17 cellular contexts compared by ENCODE assay signal in the genomic region with DNA sequence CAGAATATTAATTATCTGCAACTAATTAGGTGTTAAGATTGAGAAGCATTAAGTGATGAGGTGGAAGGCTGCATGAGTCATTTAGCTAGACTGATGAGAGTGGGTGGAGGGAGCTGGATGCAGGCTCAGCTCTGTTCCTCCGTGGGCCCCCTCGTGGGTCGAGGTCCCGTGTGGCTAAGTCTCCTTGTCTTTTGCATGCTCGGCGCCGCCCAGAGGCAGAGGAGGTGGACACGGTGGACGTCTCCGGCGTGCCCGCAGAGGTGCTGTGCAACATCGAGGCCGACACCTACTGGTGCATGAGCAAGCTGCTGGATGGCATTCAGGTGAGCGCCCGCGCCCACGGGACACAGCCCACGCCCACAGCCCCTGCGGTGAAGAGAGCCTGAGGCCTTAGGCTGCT.
A peak's percentile ranks its signal among the peaks of the same experiment; 100 is the strongest.
DNase-seq lines count a peak whose midpoint lies in the region; ATAC-seq, FAIRE-seq and TF ChIP-seq lines count a peak whose summit lies in the region.
"Had no signal": no experiment of that assay in that cellular context is flagged by ENCODE, and none has a peak within 500 bp of the region (broad histone marks: within the 10 kb centered on the region; RNA-seq: fewer than 3 reads in every experiment).

No MANE protein-coding gene starts in this region.

- H3K4me1 Mint-ChIP-seq in activated naive CD4-positive, alpha-beta T cell treated with anti-CD3 and anti-CD28 coated beads for 36 hours (ENCODE audit: low read depth) = peaks cover 13% of the 10 kb centered on the region

- TF ChIP-seq RAD21 in IMR-90 (IDR thresholded peaks at IDR 0.05; ENCODE audit: low read length) = no peak

- peak overlapping the region; percentile 42 for H2AK9ac ChIP-seq in IMR-90 (replicated peaks; ENCODE audit: low read depth, low read length, poor library complexity)

- H2BK120ac ChIP-seq in IMR-90 (ENCODE audit: low read depth, low read length) (no peak overlapping the region), trophoblast cell (ENCODE audit: insufficient read depth, low read length, poor library complexity) (no peak overlapping the region)

- H2BK20ac ChIP-seq in IMR-90 (ENCODE audit: low read depth, low read length) = no peak overlapping the region

- no peak overlapping the region for H3K18ac ChIP-seq in IMR-90 (ENCODE audit: low read depth, low read length)
- no peak overlapping the region for H3K18ac ChIP-seq in trophoblast cell (ENCODE audit: low read length)

- H3K14ac ChIP-seq in IMR-90 (replicated peaks; ENCODE audit: low read depth, low read length) (no peak overlapping the region), trophoblast cell (ENCODE audit: low read length) (no peak overlapping the region)

- intact Hi-C loops in IMR-90 (cut with micrococcal nuclease) = no loop called here
- intact Hi-C loops in upper lobe of right lung (cut with DNase I) = no loop called here
- intact Hi-C loops in activated naive CD4-positive, alpha-beta T cell treated with anti-CD3 and anti-CD28 coated beads for 36 hours (cut with micrococcal nuclease) = no loop called here

- 86% methylated on average over 19 of the region's 20 CpGs; no CpG with 5 or more reads in 1 of the 2 experiments for WGBS in IMR-90 (ENCODE audit: extremely low coverage in 2 of 2, insufficient read length in 1 of 2), 2 experiments
- WGBS in trophoblast cell (ENCODE audit: extremely low coverage, insufficient coverage, insufficient read length) = no CpG with 5 or more reads among the region's 20 CpGs

- H3K56ac ChIP-seq in IMR-90 (ENCODE audit: extremely low read depth, insufficient read depth, low read length) = no peak overlapping the region

- H4K12ac ChIP-seq in trophoblast cell (ENCODE audit: low read depth, low read length) = no peak overlapping the region

- H3K36me3 ChIP-seq in H7 (replicated peaks; ENCODE audit: control insufficient read depth, insufficient read depth, low read length) (no peaks in the 10 kb centered on the region), IMR-90 (ENCODE audit: control insufficient read depth, insufficient read depth, low read length) (peaks cover 15% of the 10 kb centered on the region), upper lobe of right lung (peaks cover 8% of the 10 kb centered on the region), trophoblast cell (ENCODE audit: control insufficient read depth in 1 of 2, insufficient read depth in 2 of 2, low read length in 2 of 2) (peaks cover 0 to 12% of the 10 kb centered on the region in 2 experiments)
- H3K36me3 ChIP-seq: HAP-1 had no signal

- peaks cover 3 to 24% of the 10 kb centered on the region in 2 experiments; a peak in 3 of 4 replicates for H3K79me1 ChIP-seq in IMR-90 (ENCODE audit: low read depth in 1 of 2, low read length in 2 of 2)
- no peaks in the 10 kb centered on the region for H3K79me1 ChIP-seq in trophoblast cell (ENCODE audit: low read length)

- POLR2A ChIA-PET in IMR-90 (lab: Charles Lee; ENCODE audit: unreplicated experiment) = no interaction called here

- no peak for FAIRE-seq in GM12892 (lab: Jason Lieb, UNC)
- FAIRE-seq: GM12878, K562 had no signal

- H3K23ac ChIP-seq in IMR-90 (ENCODE audit: low read depth, low read length) (no peak overlapping the region), trophoblast cell (ENCODE audit: low read length) (no peak overlapping the region)

- no peak overlapping the region for H2BK12ac ChIP-seq in trophoblast cell (ENCODE audit: low read length)

- no peak overlapping the region for H4K5ac ChIP-seq in IMR-90 (ENCODE audit: low read depth, low read length)

- no peak overlapping the region for H2AK5ac ChIP-seq in IMR-90 (ENCODE audit: low read depth, low read length)
- no peak overlapping the region for H2AK5ac ChIP-seq in trophoblast cell (ENCODE audit: low read length)

- dilution Hi-C loops in IMR-90 (cut with HindIII; ENCODE audit: low sequenced_read_pairs, unreplicated experiment) = no loop called here

- no peak overlapping the region for H3K27ac Mint-ChIP-seq in activated naive CD4-positive, alpha-beta T cell treated with anti-CD3 and anti-CD28 coated beads for 36 hours
- H3K27ac Mint-ChIP-seq: CD4-positive, alpha-beta T cell had no signal

- no peak overlapping the region for H3K4ac ChIP-seq in IMR-90 (ENCODE audit: low read depth, low read length)
- no peak overlapping the region for H3K4ac ChIP-seq in trophoblast cell (ENCODE audit: low read depth, low read length)

- H3K4me2 ChIP-seq in IMR-90 (ENCODE audit: low read depth, low read length) (no peak overlapping the region), trophoblast cell (ENCODE audit: low read length) (no peak overlapping the region)
- H3K4me2 ChIP-seq: BLaER1 treated with 17β-estradiol and CSF1 and Interleukin-3, amounts not matched to agents 10 nM and 100 nM had no signal

- H2AFZ ChIP-seq in IMR-90 (replicated peaks; ENCODE audit: low read length, poor library complexity) = no peak overlapping the region
- no peak overlapping the region for H2AFZ ChIP-seq in trophoblast cell (ENCODE audit: insufficient read depth, low read length, poor library complexity)

- no peaks in the 10 kb centered on the region for H3K27me3 ChIP-seq in H7 (ENCODE audit: control insufficient read depth, insufficient read depth, low read length)
- no peaks in the 10 kb centered on the region for H3K27me3 ChIP-seq in IMR-90 (ENCODE audit: control insufficient read depth, insufficient read depth, low read length)
- H3K27me3 ChIP-seq in upper lobe of right lung = no peaks in the 10 kb centered on the region
- no peaks in the 10 kb centered on the region for H3K27me3 ChIP-seq in trophoblast cell (ENCODE audit: insufficient read depth, low read length)
- H3K27me3 ChIP-seq: BLaER1 treated with 17β-estradiol and CSF1 and Interleukin-3, amounts not matched to agents 10 nM and 100 nM had no signal

- no peak overlapping the region for H2BK15ac ChIP-seq in IMR-90 (ENCODE audit: low read depth, low read length)

- H3K27ac ChIP-seq in IMR-90 (ENCODE audit: insufficient read depth, low read length) (no peak overlapping the region), upper lobe of right lung (no peak overlapping the region), trophoblast cell (ENCODE audit: low read depth, low read length) (no peak overlapping the region)
- H3K27ac ChIP-seq: BLaER1 treated with 17β-estradiol and CSF1 and Interleukin-3, amounts not matched to agents 10 nM and 100 nM; HL-60 had no signal

- CTCF ChIA-PET in IMR-90 (lab: Yijun Ruan, JAX) = no interaction called here
- CTCF ChIA-PET in activated naive CD4-positive, alpha-beta T cell treated with anti-CD3 and anti-CD28 coated beads for 36 hours (lab: Charles Lee) = no interaction called here

- H3K36me3 Mint-ChIP-seq in activated naive CD4-positive, alpha-beta T cell treated with anti-CD3 and anti-CD28 coated beads for 36 hours (ENCODE audit: low read depth) = peaks cover 9% of the 10 kb centered on the region

- H4K20me1 ChIP-seq in IMR-90 (ENCODE audit: insufficient read depth, low read length) = peaks cover 7% of the 10 kb centered on the region

- H3K4me3 Mint-ChIP-seq in activated naive CD4-positive, alpha-beta T cell treated with anti-CD3 and anti-CD28 coated beads for 36 hours = no peak overlapping the region
- H3K4me3 Mint-ChIP-seq: CD4-positive, alpha-beta T cell had no signal

- DNase-seq in H7 (peak; percentile 53), IMR-90 (no peak), mesenteric fat pad (ENCODE audit: low spot score) (peak; percentile 79), upper lobe of right lung (peak; percentile 59), trophoblast cell (no peak), GM12892 (ENCODE audit: insufficient read length) (no peak)
- DNase-seq in activated naive CD4-positive, alpha-beta T cell treated with anti-CD3 and anti-CD28 coated beads for 36 hours = no peak
- DNase-seq: ACHN; Calu3; CD4-positive, alpha-beta T cell; DMS79; GOT3 had no signal

- in situ Hi-C loops in IMR-90 (cut with MboI; ENCODE audit: low sequenced_read_pairs) = no loop called here

- no peaks in the 10 kb centered on the region for H3K79me2 ChIP-seq in trophoblast cell (ENCODE audit: control insufficient read depth, insufficient read depth, low read length, poor library complexity)

- no peaks in the 10 kb centered on the region for H3K9me3 Mint-ChIP-seq in activated naive CD4-positive, alpha-beta T cell treated with anti-CD3 and anti-CD28 coated beads for 36 hours
- H3K9me3 Mint-ChIP-seq: CD4-positive, alpha-beta T cell had no signal

- H4K8ac ChIP-seq in IMR-90 (ENCODE audit: low read depth in 2 of 2, low read length in 2 of 2) (no peak overlapping the region), trophoblast cell (ENCODE audit: low read depth, low read length) (no peak overlapping the region)

- BruUV-seq in IMR-90 (replicated peaks; lab: Mats Ljungman, UMichigan) = no TSS peak

- TF ChIP-seq CTCF in IMR-90 (conservative IDR thresholded peaks at IDR 0.05; ENCODE audit: low read depth, low read length) (no peak), upper lobe of right lung (IDR thresholded peaks at IDR 0.05) (no peak)

- H3K4me3 ChIP-seq in H7 (ENCODE audit: insufficient read depth, low read depth, low read length) = no peak overlapping the region
- H3K4me3 ChIP-seq in IMR-90 (ENCODE audit: insufficient read depth, low read depth, low read length) = no peak overlapping the region
- no peak overlapping the region for H3K4me3 ChIP-seq in upper lobe of right lung
- no peak overlapping the region for H3K4me3 ChIP-seq in trophoblast cell (ENCODE audit: low read depth, low read length)
- H3K4me3 ChIP-seq: BLaER1 treated with 17β-estradiol and CSF1 and Interleukin-3, amounts not matched to agents 10 nM and 100 nM; GM12878; HAP-1; K562 had no signal

- H2BK5ac ChIP-seq in IMR-90 (ENCODE audit: low read depth, low read length, poor library complexity, severe bottlenecking) (no peak overlapping the region), trophoblast cell (ENCODE audit: low read depth, low read length, poor library complexity) (no peak overlapping the region)

- TF ChIP-seq POLR2A in IMR-90 (IDR thresholded peaks at IDR 0.05; ENCODE audit: low read depth, low read length) (no peak), GM12892 (IDR thresholded peaks at IDR 0.05; ENCODE audit: low read depth, low read length) (no peak)

- no peaks in the 10 kb centered on the region for H3K27me3 Mint-ChIP-seq in activated naive CD4-positive, alpha-beta T cell treated with anti-CD3 and anti-CD28 coated beads for 36 hours (ENCODE audit: low read depth)
- H3K27me3 Mint-ChIP-seq: CD4-positive, alpha-beta T cell had no signal

- H4K91ac ChIP-seq in IMR-90 (ENCODE audit: insufficient read depth, low read depth, low read length) = no peak overlapping the region
- H4K91ac ChIP-seq in trophoblast cell (ENCODE audit: low read depth, low read length) = no peak overlapping the region

- H3K9ac ChIP-seq in IMR-90 (ENCODE audit: low read depth, low read length) (no peak overlapping the region), trophoblast cell (ENCODE audit: low read length) (no peak overlapping the region)
- H3K9ac ChIP-seq: BLaER1 treated with 17β-estradiol and CSF1 and Interleukin-3, amounts not matched to agents 10 nM and 100 nM had no signal

- H3K4me1 ChIP-seq in IMR-90 (ENCODE audit: control insufficient read depth, insufficient read depth, low read length) (peaks cover 9% of the 10 kb centered on the region), upper lobe of right lung (peaks cover 10% of the 10 kb centered on the region), trophoblast cell (ENCODE audit: control insufficient read depth in 1 of 2, insufficient read depth in 2 of 2, low read length in 2 of 2) (no peaks in the 10 kb centered on the region)
- H3K4me1 ChIP-seq: HAP-1 had no signal

- no peak for ATAC-seq in IMR-90 (ENCODE audit: low read depth)
- no peak for ATAC-seq in upper lobe of right lung
- ATAC-seq: GM12878, K562 had no signal

- H3K9me3 ChIP-seq in IMR-90 (ENCODE audit: control insufficient read depth, insufficient read depth, low read length) (no peaks in the 10 kb centered on the region), upper lobe of right lung (no peaks in the 10 kb centered on the region), trophoblast cell (ENCODE audit: insufficient read depth, low read depth, low read length) (peaks cover 5% of the 10 kb centered on the region)
- H3K9me3 ChIP-seq: HAP-1 had no signal

- H3K9me1 ChIP-seq in IMR-90 (ENCODE audit: insufficient read depth, low read length) = peaks cover 24% of the 10 kb centered on the region; the same call in 1 of the 2 replicates

Comparison
In these comparisons a context has a peak if more than half of its experiments do, and no peak if none do; other contexts are left out.
1. DNase-seq: peak in H7 (single experiment), mesenteric fat pad (single experiment) and upper lobe of right lung (single experiment); none in IMR-90 (single experiment), trophoblast cell (0 of 2), GM12892 (single experiment) and activated naive CD4-positive, alpha-beta T cell treated with anti-CD3 and anti-CD28 coated beads for 36 hours (single experiment).